Comparison of ENCODE assay signal across 21 cellular contexts in the genomic region with DNA sequence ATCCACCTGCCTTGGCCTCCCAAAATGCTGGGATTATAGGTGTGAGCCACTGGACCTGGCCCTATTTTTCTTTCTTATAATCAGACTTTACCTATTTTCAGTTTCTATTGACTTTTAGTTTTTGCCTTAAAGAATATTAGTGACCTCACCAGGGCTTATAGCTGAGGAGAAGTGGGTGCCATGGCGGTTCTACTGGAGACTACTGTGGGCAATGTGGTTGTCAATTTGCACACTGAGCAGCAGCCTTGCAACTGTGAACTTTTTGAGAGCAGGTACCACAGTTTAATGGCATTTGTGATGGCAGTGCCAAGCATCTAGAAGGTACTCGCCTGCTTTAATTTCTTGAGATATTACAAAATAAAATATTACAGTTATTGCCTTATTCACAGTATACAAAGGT. TPM values are rescaled to one million over a fixed set of nuclear protein-coding genes. Genes with fewer than 3 reads are reported as not detected.
A peak's percentile ranks its signal among the peaks of the same experiment; 100 is the strongest.
DNase-seq lines count a peak whose midpoint lies in the region; ATAC-seq and TF ChIP-seq lines count a peak whose summit lies in the region.
"Had no signal": no experiment of that assay in that cellular context is flagged by ENCODE, and none has a peak within 500 bp of the region (broad histone marks: within the 10 kb centered on the region; RNA-seq: fewer than 3 reads in every experiment).

No MANE protein-coding gene starts in this region.

- POLR2A ChIA-PET in CD8-positive, alpha-beta memory T cell (lab: Charles Lee) = interaction anchor here (0.6 kb wide), 1 partner anchor 21 kb away, joined by 3 read pairs; no protein-coding TSS in a partner anchor

- no peaks in the 10 kb centered on the region for H3F3A ChIP-seq in Loucy (ENCODE audit: low read depth)

- CTCF ChIA-PET in CD8-positive, alpha-beta memory T cell (lab: Charles Lee) = no interaction called here

- no peak overlapping the region for H3K4me3 ChIP-seq in CD8-positive, alpha-beta memory T cell (ENCODE audit: low read length)
- H3K4me3 ChIP-seq in Loucy (ENCODE audit: low read length, poor library complexity, severe bottlenecking) = no peak overlapping the region
- peak overlapping the region; percentile 9 to 26 for H3K4me3 ChIP-seq in neutrophil (ENCODE audit: low read depth in 1 of 2, low read length in 1 of 2)
- no peak overlapping the region for H3K4me3 ChIP-seq in gastroesophageal sphincter
- H3K4me3 ChIP-seq: BLaER1 had no signal

- H3K4me3 Mint-ChIP-seq in CD8-positive, alpha-beta memory T cell = peak overlapping the region in 2 of 7 donors; percentile 1 to 7
- no peak overlapping the region for H3K4me3 Mint-ChIP-seq in central memory CD8-positive, alpha-beta T cell
- H3K4me3 Mint-ChIP-seq: CD4-positive, alpha-beta T cell had no signal

- ATAC-seq in central memory CD8-positive, alpha-beta T cell (replicated peaks; ENCODE audit: extremely low read depth, poor library complexity, severe bottlenecking) = peak; percentile 47
- ATAC-seq in SK-N-SH treated with all-trans-retinoic acid at 6 μM for 48 hours (no peak), gastroesophageal sphincter (no peak)
- ATAC-seq: Panc1 had no signal

- H3K4me1 ChIP-seq in CD8-positive, alpha-beta memory T cell (ENCODE audit: insufficient read depth, low read length) = peaks cover 41% of the 10 kb centered on the region
- H3K4me1 ChIP-seq in Loucy (ENCODE audit: insufficient read depth, low read length, poor library complexity, severe bottlenecking) (peaks cover 43% of the 10 kb centered on the region), neutrophil (ENCODE audit: control insufficient read depth in 1 of 2, insufficient read depth in 1 of 2, low read depth in 1 of 2, low read length in 1 of 2) (peaks cover 82 to 95% of the 10 kb centered on the region in 2 experiments), gastroesophageal sphincter (peaks cover 0 to 10% (median 2%) of the 10 kb centered on the region in 3 donors)
- H3K4me1 ChIP-seq: Caco-2 had no signal

- no peaks in the 10 kb centered on the region for H3K36me3 ChIP-seq in CD8-positive, alpha-beta memory T cell (ENCODE audit: insufficient read depth, low read length)
- no peaks in the 10 kb centered on the region for H3K36me3 ChIP-seq in Loucy (ENCODE audit: insufficient read depth, low read length)
- no peaks in the 10 kb centered on the region for H3K36me3 ChIP-seq in neutrophil
- H3K36me3 ChIP-seq in gastroesophageal sphincter = no peaks in the 10 kb centered on the region
- H3K36me3 ChIP-seq: BLaER1 had no signal

- H3K27me3 Mint-ChIP-seq in CD8-positive, alpha-beta memory T cell = no peaks in the 10 kb centered on the region
- H3K27me3 Mint-ChIP-seq in central memory CD8-positive, alpha-beta T cell = no peaks in the 10 kb centered on the region
- H3K27me3 Mint-ChIP-seq: CD4-positive, alpha-beta T cell had no signal

- no peak for TF ChIP-seq EP300 in gastroesophageal sphincter (IDR thresholded peaks at IDR 0.05)

- peaks cover 96% of the 10 kb centered on the region for H4K20me1 ChIP-seq in Loucy (ENCODE audit: insufficient read depth, low read length, poor library complexity, severe bottlenecking)

- H3K9ac ChIP-seq in Loucy (ENCODE audit: low read depth, low read length, poor library complexity, severe bottlenecking) = no peak overlapping the region
- H3K9ac ChIP-seq: BLaER1 had no signal

- H3K9me3 ChIP-seq in CD8-positive, alpha-beta memory T cell (ENCODE audit: low read length) = no peaks in the 10 kb centered on the region
- H3K9me3 ChIP-seq in Loucy (ENCODE audit: insufficient read depth, low read depth, low read length) (no peaks in the 10 kb centered on the region), neutrophil (no peaks in the 10 kb centered on the region), gastroesophageal sphincter (no peaks in the 10 kb centered on the region)
- H3K9me3 ChIP-seq: BLaER1, Caco-2 had no signal

- H3K4me2 ChIP-seq in Loucy (ENCODE audit: low read depth, low read length, poor library complexity, severe bottlenecking) = peak overlapping the region; percentile 14
- H3K4me2 ChIP-seq: BLaER1 had no signal

- WGBS in gastroesophageal sphincter (ENCODE audit: low coverage in 1 of 2), 2 donors = 89 to 94% methylated on average over 2 of the region's 2 CpGs

- no peak for DNase-seq in CD8-positive, alpha-beta memory T cell
- no peak for DNase-seq in central memory CD8-positive, alpha-beta T cell (ENCODE audit: low spot score in 2 of 2)
- DNase-seq in foreskin melanocyte (no peak), SW 1271 (lab: John Stamatoyannopoulos, UW) (no peak)
- DNase-seq: Caco-2; CD4-positive, alpha-beta T cell; DMS79; EL; GDM1; KBM-7; MM.1S; NCI-H2029; NCI-H2227 treated with DMSO at 0.1 percent for 48 hours; NCI-H69; SHP77 treated with DMSO at 0.1 percent for 48 hours had no signal

- no peak overlapping the region for H2AFZ ChIP-seq in Loucy (ENCODE audit: low read length)

- peaks cover 0 to 2% (median 0%) of the 10 kb centered on the region in 3 donors for H3K36me3 Mint-ChIP-seq in CD8-positive, alpha-beta memory T cell
- peaks cover 4% of the 10 kb centered on the region for H3K36me3 Mint-ChIP-seq in central memory CD8-positive, alpha-beta T cell (ENCODE audit: insufficient read depth)

- no peak for TF ChIP-seq POLR2A in gastroesophageal sphincter (IDR thresholded peaks at IDR 0.05)

- H3K27ac Mint-ChIP-seq in CD8-positive, alpha-beta memory T cell = peak overlapping the region in 6 of 8 donors; percentile 9 to 80 (median 43)
- peak overlapping the region; percentile 13 for H3K27ac Mint-ChIP-seq in central memory CD8-positive, alpha-beta T cell (ENCODE audit: low read depth)

- H3K9me3 Mint-ChIP-seq in CD8-positive, alpha-beta memory T cell = no peaks in the 10 kb centered on the region
- H3K9me3 Mint-ChIP-seq in central memory CD8-positive, alpha-beta T cell = no peaks in the 10 kb centered on the region
- H3K9me3 Mint-ChIP-seq: CD4-positive, alpha-beta T cell had no signal

- peaks cover 68 to 94% (median 88%) of the 10 kb centered on the region in 3 donors for H3K4me1 Mint-ChIP-seq in CD8-positive, alpha-beta memory T cell
- peaks cover 65% of the 10 kb centered on the region for H3K4me1 Mint-ChIP-seq in central memory CD8-positive, alpha-beta T cell

- no peaks in the 10 kb centered on the region for H3K9me2 ChIP-seq in Loucy (replicated peaks; ENCODE audit: low read depth, low read length)

- TF ChIP-seq CTCF in Loucy (conservative IDR thresholded peaks at IDR 0.05; ENCODE audit: low read length) = no peak
- TF ChIP-seq CTCF in neutrophil (IDR thresholded peaks at IDR 0.05) = no peak
- TF ChIP-seq CTCF in gastroesophageal sphincter (IDR thresholded peaks at IDR 0.05) = no peak

- H3K27ac ChIP-seq in CD8-positive, alpha-beta memory T cell (ENCODE audit: low read depth, low read length) = no peak overlapping the region
- peak overlapping the region; percentile 81 for H3K27ac ChIP-seq in neutrophil
- no peak overlapping the region for H3K27ac ChIP-seq in gastroesophageal sphincter
- H3K27ac ChIP-seq: BLaER1 had no signal

- no peaks in the 10 kb centered on the region for H3K27me3 ChIP-seq in CD8-positive, alpha-beta memory T cell (ENCODE audit: insufficient read depth, low read length, poor library complexity, severe bottlenecking)
- H3K27me3 ChIP-seq in Loucy (ENCODE audit: insufficient read depth, low read length, poor library complexity, severe bottlenecking) (no peaks in the 10 kb centered on the region), neutrophil (no peaks in the 10 kb centered on the region), gastroesophageal sphincter (no peaks in the 10 kb centered on the region)
- H3K27me3 ChIP-seq: BLaER1 had no signal

- H3K79me2 ChIP-seq in Loucy (ENCODE audit: insufficient read depth, low read length) = peaks cover 99% of the 10 kb centered on the region

TF ChIP-seq in SK-N-SH treated with all-trans-retinoic acid at 6 μM for 48 hours, 23 proteins besides CTCF, POLR2A, EP300 and RAD21:
- TF ChIP-seq GLIS3 (CRISPR knock-in tag; IDR thresholded peaks at IDR 0.05) = no peak
- no peak for TF ChIP-seq ISL1 (CRISPR knock-in tag; IDR thresholded peaks at IDR 0.05)
- TF ChIP-seq CSRNP3 (CRISPR knock-in tag; IDR thresholded peaks at IDR 0.05) = no peak
- TF ChIP-seq ZNF565 (CRISPR knock-in tag; conservative IDR thresholded peaks at IDR 0.05; ENCODE audit: low read depth) = no peak
- no peak for TF ChIP-seq RARB (CRISPR knock-in tag; IDR thresholded peaks at IDR 0.05)
- TF ChIP-seq POU6F1 (CRISPR knock-in tag; IDR thresholded peaks at IDR 0.05; ENCODE audit: borderline replicate concordance, low read depth) = no peak
- no peak for TF ChIP-seq BACH2 (CRISPR knock-in tag; IDR thresholded peaks at IDR 0.05; ENCODE audit: borderline replicate concordance)
- TF ChIP-seq ZFP3 (CRISPR knock-in tag; IDR thresholded peaks at IDR 0.05) = no peak

RNA-seq across cellular contexts. Expression of gene GLCCI1, which starts 11.5 kb away (rescaled TPM):
- 10 to 100 TPM in 1 of 2 experiments, 1 to 10 TPM in 1; 9.5 to 12.9 TPM for total RNA-seq in CD8-positive, alpha-beta memory T cell
- polyA plus RNA-seq in CD8-positive, alpha-beta memory T cell = 29.1 TPM
- total RNA-seq in gastroesophageal sphincter = 10 to 100 TPM in 1 of 4 donors, 1 to 10 TPM in 3; 2.8 to 16.7 (median 5.2) TPM

Comparison
In these comparisons a context has a peak if more than half of its experiments do, and no peak if none do; other contexts are left out.
1. H3K4me3 ChIP-seq: peak in neutrophil (2 of 2); none in CD8-positive, alpha-beta memory T cell (single experiment), Loucy (single experiment) and gastroesophageal sphincter (0 of 2).